Comparison of ENCODE assay signal across 29 cellular contexts in the genomic region with DNA sequence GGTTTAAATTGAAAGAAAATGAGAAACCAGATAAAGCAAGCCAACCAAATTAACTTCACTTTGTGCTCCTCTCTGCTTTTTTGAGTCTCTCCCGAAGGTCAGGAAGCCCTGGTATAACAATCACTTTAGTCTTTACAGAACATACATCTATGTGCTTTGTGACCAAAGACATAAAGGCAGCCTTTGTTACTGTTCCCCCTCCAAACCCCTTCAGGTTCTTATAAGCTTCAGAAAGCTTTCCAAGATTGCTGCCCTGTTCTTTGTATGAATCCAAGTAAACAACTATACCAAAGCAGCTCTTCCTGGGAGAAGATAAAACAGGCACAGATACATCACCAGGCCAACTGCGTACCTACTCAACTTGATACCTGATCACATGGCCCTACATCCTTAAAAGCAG.
"Had no signal": no experiment of that assay in that cellular context is flagged by ENCODE, and none has a peak within 500 bp of the region (broad histone marks: within the 10 kb centered on the region; RNA-seq: fewer than 3 reads in every experiment).

No MANE protein-coding gene starts in this region.

- FAIRE-seq: RCC 7860, TTC549 had no signal

- H3K4me3 Mint-ChIP-seq: activated CD4-positive, alpha-beta T cell treated with anti-CD3 and anti-CD28 coated beads, Interleukin-2, amount 10 ng/mL, durations not matched to agents 24 days and 14 days; activated naive CD4-positive, alpha-beta T cell treated with anti-CD3 and anti-CD28 coated beads, Interleukin-2, amount 10 ng/mL, durations not matched to agents 7 days and 5 days; activated naive CD8-positive, alpha-beta T cell; activated naive CD8-positive, alpha-beta T cell treated with anti-CD3 and anti-CD28 coated beads, Interleukin-2, amount 50 U/mL, for 24 hours; activated T-cell treated with anti-CD3 and anti-CD28 coated beads, Interleukin-2, amount 50 U/mL, for 4 hours; brain; T-helper 1 cell treated with Interleukin-12 subunit alpha and Interleukin-12 subunit beta and Interleukin-4 antibody, amounts not matched to agents 30 μg/mL and 1 μg/mL, for 36 hours; T-helper 2 cell treated with Interferon-gamma antibody and Interleukin-4, amounts not matched to agents 5 μg/mL and 100 μg/mL, for 36 hours had no signal

- H3K4me3 ChIP-seq: SK-N-MC had no signal

- H3K27ac ChIP-seq: SK-N-MC had no signal

- H3K9me3 Mint-ChIP-seq: activated CD4-positive, alpha-beta T cell treated with anti-CD3 and anti-CD28 coated beads, Interleukin-2, amount 10 ng/mL, durations not matched to agents 24 days and 14 days; activated naive CD4-positive, alpha-beta T cell treated with anti-CD3 and anti-CD28 coated beads, Interleukin-2, amount 10 ng/mL, durations not matched to agents 7 days and 5 days; activated naive CD8-positive, alpha-beta T cell treated with anti-CD3 and anti-CD28 coated beads, Interleukin-2, amount 50 U/mL, for 24 hours; activated T-cell treated with anti-CD3 and anti-CD28 coated beads, Interleukin-2, amount 50 U/mL, for 4 hours; brain; T-helper 1 cell treated with Interleukin-12 subunit alpha and Interleukin-12 subunit beta and Interleukin-4 antibody, amounts not matched to agents 30 μg/mL and 1 μg/mL, for 36 hours; T-helper 2 cell treated with Interferon-gamma antibody and Interleukin-4, amounts not matched to agents 5 μg/mL and 100 μg/mL, for 36 hours had no signal

- ATAC-seq: activated naive CD8-positive, alpha-beta T cell treated with anti-CD3 and anti-CD28 coated beads, Interleukin-2, amount 50 U/mL, for 24 hours; activated T-cell treated with anti-CD3 and anti-CD28 coated beads, Interleukin-2, amount 50 U/mL, for 4 hours; PC-3 had no signal

- H3K4me1 Mint-ChIP-seq: activated naive CD4-positive, alpha-beta T cell treated with anti-CD3 and anti-CD28 coated beads, Interleukin-2, amount 10 ng/mL, durations not matched to agents 7 days and 5 days; activated naive CD8-positive, alpha-beta T cell treated with anti-CD3 and anti-CD28 coated beads, Interleukin-2, amount 50 U/mL, for 24 hours; brain had no signal

- DNase-seq: activated CD4-positive, alpha-beta T cell treated with anti-CD3 and anti-CD28 coated beads, Interleukin-2, amount 10 ng/mL, durations not matched to agents 24 days and 14 days; activated CD4-positive, alpha-beta T cell treated with anti-CD3 and anti-CD28 coated beads, Interleukin-2, amount 50 U/mL, for 4 hours; activated CD8-positive, alpha-beta memory T cell treated with anti-CD3 and anti-CD28 coated beads, Interleukin-2, amount 50 U/mL, for 4 hours; activated effector memory CD4-positive, alpha-beta T cell treated with Interleukin-2 at 50 U/mL for 16 hours; activated naive CD4-positive, alpha-beta T cell treated with anti-CD3 and anti-CD28 coated beads, Interleukin-2, amount 10 ng/mL, durations not matched to agents 7 days and 5 days; activated naive CD8-positive, alpha-beta T cell treated with anti-CD3 and anti-CD28 coated beads, Interleukin-2, amount 50 U/mL, for 24 hours; activated T-cell treated with anti-CD3 and anti-CD28 coated beads for 4 hours; activated T-cell treated with anti-CD3 and anti-CD28 coated beads, Interleukin-2, amount 50 U/mL, for 4 hours; anterior cingulate cortex; central memory CD4-positive, alpha-beta T cell; KG1; NCI-H1436 treated with DMSO at 0.1 percent for 48 hours; NCI-H187; NCI-H2029 treated with DMSO at 0.1 percent for 48 hours; NCI-H2107; NCI-H2171; NCI-H510A; NCI-H526; NCI-H748 treated with DMSO at 0.1 percent for 48 hours; NK-92 treated with Interleukin-12 subunit alpha and Interleukin-12 subunit beta, amount 100 ng/mL, for 24 hours; PC-3; Right ventricle myocardium superior had no signal

- H3K27me3 Mint-ChIP-seq: activated CD4-positive, alpha-beta T cell treated with anti-CD3 and anti-CD28 coated beads, Interleukin-2, amount 10 ng/mL, durations not matched to agents 24 days and 14 days; activated naive CD4-positive, alpha-beta T cell treated with anti-CD3 and anti-CD28 coated beads, Interleukin-2, amount 10 ng/mL, durations not matched to agents 7 days and 5 days; activated naive CD8-positive, alpha-beta T cell; activated naive CD8-positive, alpha-beta T cell treated with anti-CD3 and anti-CD28 coated beads, Interleukin-2, amount 50 U/mL, for 24 hours; brain had no signal

- H3K27ac Mint-ChIP-seq: activated CD4-positive, alpha-beta T cell treated with anti-CD3 and anti-CD28 coated beads, Interleukin-2, amount 10 ng/mL, durations not matched to agents 24 days and 14 days; activated naive CD4-positive, alpha-beta T cell treated with anti-CD3 and anti-CD28 coated beads, Interleukin-2, amount 10 ng/mL, durations not matched to agents 7 days and 5 days; activated naive CD8-positive, alpha-beta T cell treated with anti-CD3 and anti-CD28 coated beads, Interleukin-2, amount 50 U/mL, for 24 hours; brain; T-helper 1 cell treated with Interleukin-12 subunit alpha and Interleukin-12 subunit beta and Interleukin-4 antibody, amounts not matched to agents 30 μg/mL and 1 μg/mL, for 36 hours; T-helper 2 cell treated with Interferon-gamma antibody and Interleukin-4, amounts not matched to agents 5 μg/mL and 100 μg/mL, for 36 hours had no signal
